In genomic region chr3:192566706-192567290, GRCh38 we compare ENCODE assay signal across 8 cellular contexts.
DNase-seq lines count a peak whose midpoint lies in the region; ATAC-seq lines count a peak whose summit lies in the region.

No MANE protein-coding gene starts in this region.

- CTCF ChIA-PET in activated CD4-positive, alpha-beta T cell treated with anti-CD3 and anti-CD28 coated beads, Interleukin-2, amount 10 ng/mL, durations not matched to agents 7 days and 5 days (lab: Charles Lee) = interaction anchor here (0.9 kb wide), 1 partner anchor 8 kb away, joined by 3 read pairs; no protein-coding TSS in a partner anchor

- no peaks in the 10 kb centered on the region for H3K36me3 Mint-ChIP-seq in activated CD4-positive, alpha-beta T cell treated with anti-CD3 and anti-CD28 coated beads, Interleukin-2, amount 10 ng/mL, durations not matched to agents 7 days and 5 days (ENCODE audit: low read depth)

- POLR2A ChIA-PET in activated CD4-positive, alpha-beta T cell treated with anti-CD3 and anti-CD28 coated beads, Interleukin-2, amount 10 ng/mL, durations not matched to agents 7 days and 5 days (lab: Charles Lee) = no interaction called here

- ATAC-seq in GM19438 (IDR thresholded peaks at IDR 0.05; ENCODE audit: low read depth, unreplicated experiment) (peak; percentile 82), HG03521 (IDR thresholded peaks at IDR 0.05; ENCODE audit: unreplicated experiment) (peak; percentile 93)

- no peak overlapping the region for H3K4me3 Mint-ChIP-seq in activated CD4-positive, alpha-beta T cell treated with anti-CD3 and anti-CD28 coated beads, Interleukin-2, amount 10 ng/mL, durations not matched to agents 7 days and 5 days

- peak; percentile 57 for DNase-seq in CMK (ENCODE audit: low read depth)
- peak; percentile 41 to 82 for DNase-seq in NCI-H526 (lab: John Stamatoyannopoulos, UW)
- DNase-seq in activated CD4-positive, alpha-beta T cell treated with anti-CD3 and anti-CD28 coated beads, Interleukin-2, amount 10 ng/mL, durations not matched to agents 7 days and 5 days = peak; percentile 71
- DNase-seq in ecto neural progenitor cell (ENCODE audit: low spot score) = peak; percentile 70
- DNase-seq in lung microvascular endothelial cell (ENCODE audit: low read depth in 2 of 2) = peak; percentile 86 to 91
- DNase-seq in stimulated activated CD8-positive, alpha-beta memory T cell treated with anti-CD3 and anti-CD28 coated beads, Interleukin-7, amount 100 ng/mL, for 4 hours (ENCODE audit: low read depth in 2 of 2) = peak; percentile 1 to 26

- H3K4me1 Mint-ChIP-seq in activated CD4-positive, alpha-beta T cell treated with anti-CD3 and anti-CD28 coated beads, Interleukin-2, amount 10 ng/mL, durations not matched to agents 7 days and 5 days = peaks cover 2% of the 10 kb centered on the region

- no peaks in the 10 kb centered on the region for H3K9me3 Mint-ChIP-seq in activated CD4-positive, alpha-beta T cell treated with anti-CD3 and anti-CD28 coated beads, Interleukin-2, amount 10 ng/mL, durations not matched to agents 7 days and 5 days

- peaks cover 13% of the 10 kb centered on the region for H3K27me3 Mint-ChIP-seq in activated CD4-positive, alpha-beta T cell treated with anti-CD3 and anti-CD28 coated beads, Interleukin-2, amount 10 ng/mL, durations not matched to agents 7 days and 5 days

- no peak overlapping the region for H3K27ac Mint-ChIP-seq in activated CD4-positive, alpha-beta T cell treated with anti-CD3 and anti-CD28 coated beads, Interleukin-2, amount 10 ng/mL, durations not matched to agents 7 days and 5 days

Comparison
In these comparisons a context has a peak if more than half of its experiments do, and no peak if none do; other contexts are left out.
1. Peak in every context shown above with its lines: DNase-seq and ATAC-seq.
2. DNase-seq: peak in every context shown above with its lines; median percentile 88 in lung microvascular endothelial cell; 71 in activated CD4-positive, alpha-beta T cell treated with anti-CD3 and anti-CD28 coated beads, Interleukin-2, amount 10 ng/mL, durations not matched to agents 7 days and 5 days; 70 in ecto neural progenitor cell; 62 in NCI-H526; 57 in CMK; 14 in stimulated activated CD8-positive, alpha-beta memory T cell treated with anti-CD3 and anti-CD28 coated beads, Interleukin-7, amount 100 ng/mL, for 4 hours.